25 cellular contexts compared by ENCODE assay signal in the genomic region with DNA sequence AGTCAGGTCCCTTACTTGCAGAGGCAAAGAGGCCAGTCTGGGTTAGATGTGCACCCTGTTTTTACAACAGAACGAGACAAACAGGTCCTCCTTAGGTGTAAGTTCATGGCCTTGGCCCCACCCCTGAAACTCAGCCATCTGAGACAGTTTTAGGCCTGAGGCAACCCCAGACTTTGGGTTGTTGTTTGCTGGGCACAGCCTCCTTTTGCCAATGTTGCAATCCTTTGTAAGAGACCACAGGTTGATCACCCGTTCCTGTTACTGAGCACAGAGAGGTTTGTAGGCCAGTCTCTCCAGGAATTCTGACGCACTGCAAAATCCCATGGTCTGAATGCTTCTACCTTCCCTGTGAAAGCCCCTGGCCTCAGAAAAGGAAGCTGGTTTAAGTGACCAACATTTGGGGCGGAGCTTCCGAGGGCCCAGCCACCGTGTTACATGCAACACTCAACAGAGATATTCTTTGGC. TPM values are rescaled to one million over a fixed set of nuclear protein-coding genes. Genes with fewer than 3 reads are reported as not detected.
DNase-seq lines count a peak whose midpoint lies in the region; ATAC-seq and TF ChIP-seq lines count a peak whose summit lies in the region.
"Had no signal": no experiment of that assay in that cellular context is flagged by ENCODE, and none has a peak within 500 bp of the region (broad histone marks: within the 10 kb centered on the region; RNA-seq: fewer than 3 reads in every experiment).

No MANE protein-coding gene starts in this region.

- TF ChIP-seq CTCF in coronary artery (IDR thresholded peaks at IDR 0.05) (no peak), right lobe of liver (IDR thresholded peaks at IDR 0.05) (no peak)

- H3K4me1 ChIP-seq in right lobe of liver (peaks cover 0 to 5% (median 0%) of the 10 kb centered on the region in 4 donors), right cardiac atrium (ENCODE audit: control insufficient read depth, insufficient read depth, low read length) (no peaks in the 10 kb centered on the region)
- H3K4me1 ChIP-seq: gastrocnemius medialis had no signal

- H3K4me3 ChIP-seq in coronary artery (no peak overlapping the region), right lobe of liver (no peak overlapping the region), right cardiac atrium (ENCODE audit: low read length) (no peak overlapping the region)
- H3K4me3 ChIP-seq: gastrocnemius medialis, stomach had no signal

- H3K36me3 ChIP-seq in right lobe of liver = no peaks in the 10 kb centered on the region
- H3K36me3 ChIP-seq: gastrocnemius medialis, stomach had no signal

- intact Hi-C loops in right lobe of liver (cut with DNase I) = no loop called here
- intact Hi-C loops in right cardiac atrium (cut with DNase I) = no loop called here

- WGBS in right lobe of liver (ENCODE audit: insufficient coverage, low coverage, low lambda C conversion rate, missing lambda C conversion rate) = 28% methylated on average over 6 of the region's 6 CpGs
- 66% methylated on average over 6 of the region's 6 CpGs for WGBS in right cardiac atrium

- H3K27me3 ChIP-seq in right lobe of liver (no peaks in the 10 kb centered on the region), right cardiac atrium (ENCODE audit: control insufficient read depth, insufficient read depth) (no peaks in the 10 kb centered on the region)
- H3K27me3 ChIP-seq: gastrocnemius medialis, stomach had no signal

- H3K27ac ChIP-seq in coronary artery (no peak overlapping the region), right lobe of liver (peak overlapping the region in 2 of 3 donors; percentile 20 to 52), right cardiac atrium (ENCODE audit: low read length) (no peak overlapping the region)
- H3K27ac ChIP-seq: gastrocnemius medialis, stomach had no signal

- DNase-seq in GF-D8 (lab: John Stamatoyannopoulos, UW) (peak; percentile 7), NOMO-1 (lab: John Stamatoyannopoulos, UW; ENCODE audit: unreplicated experiment in 2 of 2) (peak; percentile 63 to 67), coronary artery (ENCODE audit: low spot score) (peak; percentile 66), right lobe of liver (no peak), KG1 (lab: John Stamatoyannopoulos, UW) (no peak), right cardiac atrium (no peak), NCI-H1694 (lab: John Stamatoyannopoulos, UW) (no peak), superior temporal gyrus (ENCODE audit: extremely low spot score) (no peak)
- DNase-seq: ACHN; activated CD4-positive, alpha-beta T cell treated with anti-CD3 and anti-CD28 coated beads for 1 hour; activated CD8-positive, alpha-beta memory T cell treated with anti-CD3 and anti-CD28 coated beads for 24 hours; activated naive CD4-positive, alpha-beta T cell treated with anti-CD3 and anti-CD28 coated beads, Interleukin-2, amount 50 U/mL, for 16 hours; activated T-cell treated with anti-CD3 and anti-CD28 coated beads, Interleukin-2, amount 50 U/mL, for 72 hours; C1 segment of cervical spinal cord; caudate nucleus; gastrocnemius medialis; GOT3; kidney; mesenchymal stem cell; NCI-H1417; NCI-H524; stomach had no signal

- ATAC-seq in right lobe of liver = peak; percentile 70 to 93 (median 86)
- no peak for ATAC-seq in right cardiac atrium
- ATAC-seq: activated T-cell treated with anti-CD3 and anti-CD28 coated beads, Interleukin-2, amount 50 U/mL, for 72 hours; gastrocnemius medialis had no signal

- H3K9me3 ChIP-seq in right lobe of liver = no peaks in the 10 kb centered on the region
- H3K9me3 ChIP-seq in right cardiac atrium (ENCODE audit: control insufficient read depth, low read length) = no peaks in the 10 kb centered on the region
- H3K9me3 ChIP-seq: gastrocnemius medialis, stomach had no signal

- no peak for TF ChIP-seq POLR2A in right lobe of liver (IDR thresholded peaks at IDR 0.05)

RNA-seq across cellular contexts. Expression of a gene that starts 15.5 kb away (rescaled TPM):
- total RNA-seq in right lobe of liver (10 to 100 TPM; 14.5 to 98.1 (median 43.9) TPM), right cardiac atrium (1 to 10 TPM in 1 of 4 donors, under 1 TPM in 3; 0.45 to 1.1 (median 0.78) TPM)
- 0.54 TPM for polyA plus RNA-seq in right cardiac atrium
- total RNA-seq: dermis microvascular lymphatic vessel endothelial cell, LHCN-M2 had no signal

RNA-seq across cellular contexts. Expression of a gene that starts 44.1 kb away (rescaled TPM):
- not detected for total RNA-seq in right lobe of liver
- total RNA-seq in right cardiac atrium = not detected
- polyA plus RNA-seq in right cardiac atrium = not detected
- total RNA-seq: activated T-cell treated with anti-CD3 and anti-CD28 coated beads, Interleukin-2, amount 50 U/mL, for 72 hours; dermis microvascular lymphatic vessel endothelial cell; gastrocnemius medialis; kidney; LHCN-M2; omental fat pad; stomach had no signal
- polyA plus RNA-seq: stomach had no signal

RNA-seq across cellular contexts. Expression of a gene that starts 52.9 kb away (rescaled TPM):
- total RNA-seq in right lobe of liver = not detected
- not detected for total RNA-seq in right cardiac atrium
- not detected for polyA plus RNA-seq in right cardiac atrium
- total RNA-seq: activated T-cell treated with anti-CD3 and anti-CD28 coated beads, Interleukin-2, amount 50 U/mL, for 72 hours; dermis microvascular lymphatic vessel endothelial cell; gastrocnemius medialis; kidney; LHCN-M2; omental fat pad; stomach had no signal

RNA-seq across cellular contexts. Expression of a gene that starts 59.2 kb away (rescaled TPM):
- total RNA-seq in right lobe of liver = not detected
- total RNA-seq in right cardiac atrium = not detected
- not detected for polyA plus RNA-seq in right cardiac atrium
- total RNA-seq: activated T-cell treated with anti-CD3 and anti-CD28 coated beads, Interleukin-2, amount 50 U/mL, for 72 hours; dermis microvascular lymphatic vessel endothelial cell; gastrocnemius medialis; kidney; LHCN-M2; omental fat pad; stomach had no signal
- polyA plus RNA-seq: stomach had no signal

Comparison
In these comparisons a context has a peak if more than half of its experiments do, and no peak if none do; other contexts are left out.
1. DNase-seq: peak in GF-D8 (single experiment), NOMO-1 (2 of 2) and coronary artery (single experiment); none in right lobe of liver (0 of 3), KG1 (single experiment), right cardiac atrium (0 of 3), NCI-H1694 (single experiment) and superior temporal gyrus (single experiment).
2. H3K27ac ChIP-seq: peak in right lobe of liver (2 of 3); none in coronary artery (0 of 2) and right cardiac atrium (single experiment).
3. ATAC-seq: peak in right lobe of liver (4 of 4); none in right cardiac atrium (0 of 2).
4. RNA of a gene that starts 15.5 kb away (total RNA-seq): 14.5 to 98.1 TPM in right lobe of liver; 0.45 to 1.1 TPM in right cardiac atrium; every median in the first group is over 4 times any median in the second.